ENCODE assay signal across 1 cellular context in genomic region chr17:8192070-8192815, GRCh38.
TF ChIP-seq lines count a peak whose summit lies in the region.

No MANE protein-coding gene starts in this region.

TF ChIP-seq in endothelial cell of umbilical vein, 7 proteins besides CTCF, POLR2A, EP300 and RAD21:
- TF ChIP-seq EZH2 (IDR thresholded peaks at IDR 0.05; ENCODE audit: borderline replicate concordance, low read depth, low read length, severe bottlenecking) = no peak
- TF ChIP-seq JUN (IDR thresholded peaks at IDR 0.05; ENCODE audit: borderline replicate concordance, insufficient read depth, insufficient read length, low read depth) = no peak
- TF ChIP-seq MYC (IDR thresholded peaks at IDR 0.05; ENCODE audit: low read depth, low read length) = no peak
- TF ChIP-seq GATA2 (IDR thresholded peaks at IDR 0.05; ENCODE audit: insufficient read depth, insufficient read length, low read depth, low read length) = no peak
- TF ChIP-seq FOS (IDR thresholded peaks at IDR 0.05; ENCODE audit: borderline replicate concordance, insufficient read depth, low read length) = no peak
- TF ChIP-seq MAX (IDR thresholded peaks at IDR 0.05; ENCODE audit: insufficient read depth, insufficient read length) = peak; percentile 98
- no peak for TF ChIP-seq POLR2AphosphoS5 (IDR thresholded peaks at IDR 0.05; ENCODE audit: insufficient read depth, low read depth, low read length)
TF ChIP-seq in endothelial cell of umbilical vein: peak in this region for 1.
